Comparison of ENCODE assay signal across 1 cellular context in genomic region chr1:40531381-40532061, GRCh38.
TF ChIP-seq lines count a peak whose summit lies in the region.

TSS of gene ZNF684 (plus strand) at chr1:40531637. CDS start at chr1:40533167, 1,530 bp downstream.

TF ChIP-seq in HepG2, 621 proteins besides CTCF, POLR2A, EP300 and RAD21 (continued from another document):
- TF ChIP-seq ZNF142 (CRISPR knock-in tag; IDR thresholded peaks at IDR 0.05) (0 out of 2 replicates have a peak, but pooled peaks have one; percentile 46), MTF1 (CRISPR knock-in tag; IDR thresholded peaks at IDR 0.05) (no peak), CENPX (CRISPR knock-in tag; IDR thresholded peaks at IDR 0.05) (no peak), FOXO1 (CRISPR knock-in tag; IDR thresholded peaks at IDR 0.05) (peak; percentile 59; the same call in 1 of the 2 replicates), ZMYM4 (CRISPR knock-in tag; IDR thresholded peaks at IDR 0.05) (peak; percentile 74), MXD1 (CRISPR knock-in tag; IDR thresholded peaks at IDR 0.05) (no peak; the same call in 1 of the 2 replicates), ZNF407 (CRISPR knock-in tag; IDR thresholded peaks at IDR 0.05; ENCODE audit: not compliant biosample characterization) (no peak), ZNF550 (CRISPR knock-in tag; IDR thresholded peaks at IDR 0.05; ENCODE audit: borderline replicate concordance) (no peak), ZNF318 (CRISPR knock-in tag; IDR thresholded peaks at IDR 0.05) (no peak), KDM2A (CRISPR knock-in tag; IDR thresholded peaks at IDR 0.05; ENCODE audit: borderline replicate concordance, low read depth) (peak; percentile 82; the same call in 1 of the 2 replicates), ZNF414 (CRISPR knock-in tag; IDR thresholded peaks at IDR 0.05) (peak; percentile 81; the same call in 1 of the 2 replicates), RORA (CRISPR knock-in tag; IDR thresholded peaks at IDR 0.05) (0 out of 2 replicates have a peak, but pooled peaks have one; percentile 1), BORCS8-MEF2B (CRISPR knock-in tag; IDR thresholded peaks at IDR 0.05) (peak; percentile 74; the same call in 1 of the 2 replicates), ETV5 (CRISPR knock-in tag; IDR thresholded peaks at IDR 0.05; ENCODE audit: borderline replicate concordance) (peak; percentile 80; the same call in 1 of the 2 replicates), ZNF709 (CRISPR knock-in tag; IDR thresholded peaks at IDR 0.05) (peak; percentile 53; the same call in 1 of the 2 replicates), SPEN (CRISPR knock-in tag; IDR thresholded peaks at IDR 0.05; ENCODE audit: low read depth) (peak; percentile 81; the same call in 1 of the 2 replicates)
